Comparison of ENCODE assay signal across 11 cellular contexts in genomic region chr6:108080010-108080780, GRCh38. TPM values are rescaled to one million over a fixed set of nuclear protein-coding genes. Genes with fewer than 3 reads are reported as not detected.
A peak's percentile ranks its signal among the peaks of the same experiment; 100 is the strongest.
DNase-seq lines count a peak whose midpoint lies in the region; ATAC-seq and TF ChIP-seq lines count a peak whose summit lies in the region.
"Had no signal": no experiment of that assay in that cellular context is flagged by ENCODE, and none has a peak within 500 bp of the region (broad histone marks: within the 10 kb centered on the region; RNA-seq: fewer than 3 reads in every experiment).

No MANE protein-coding gene starts in this region.

- H3K79me1 ChIP-seq in trophoblast cell (ENCODE audit: low read length) = peaks cover 6% of the 10 kb centered on the region

- H3K27ac ChIP-seq in PC-3 (ENCODE audit: low read length) (no peak overlapping the region), endodermal cell (ENCODE audit: low read depth, low read length) (no peak overlapping the region), trophoblast cell (ENCODE audit: low read depth, low read length) (peak overlapping the region; percentile 81), vagina (no peak overlapping the region), MM.1S (ENCODE audit: low read length) (no peak overlapping the region)
- H3K27ac ChIP-seq: left lung had no signal

- H4K12ac ChIP-seq in trophoblast cell (ENCODE audit: low read depth, low read length) = no peak overlapping the region

- H3K14ac ChIP-seq in trophoblast cell (ENCODE audit: low read length) = peak overlapping the region; percentile 69

- H3K18ac ChIP-seq in trophoblast cell (ENCODE audit: low read length) = peak overlapping the region; percentile 51

- no peaks in the 10 kb centered on the region for H3K9me2 ChIP-seq in PC-3 (replicated peaks; ENCODE audit: low read length)
- H3K9me2 ChIP-seq in MM.1S (replicated peaks; ENCODE audit: insufficient read depth, low read length) = no peaks in the 10 kb centered on the region

- peak overlapping the region; percentile 88 for H2BK5ac ChIP-seq in trophoblast cell (ENCODE audit: low read depth, low read length, poor library complexity)

- no peak overlapping the region for H3K27ac Mint-ChIP-seq in endodermal cell

- no peak for TF ChIP-seq CTCF in PC-3 (conservative IDR thresholded peaks at IDR 0.05; ENCODE audit: low read depth, low read length)
- TF ChIP-seq CTCF in endodermal cell (conservative IDR thresholded peaks at IDR 0.05) = no peak
- no peak for TF ChIP-seq CTCF in vagina (IDR thresholded peaks at IDR 0.05)
- TF ChIP-seq CTCF in MM.1S (IDR thresholded peaks at IDR 0.05; ENCODE audit: low read length) = no peak

- H3K79me2 ChIP-seq in PC-3 (ENCODE audit: low read length) = no peaks in the 10 kb centered on the region
- H3K79me2 ChIP-seq in trophoblast cell (ENCODE audit: control insufficient read depth, insufficient read depth, low read length, poor library complexity) = peaks cover 2% of the 10 kb centered on the region
- no peaks in the 10 kb centered on the region for H3K79me2 ChIP-seq in MM.1S (ENCODE audit: low read length)

- H3F3A ChIP-seq in PC-3 (ENCODE audit: low read length, unreplicated experiment) (no peaks in the 10 kb centered on the region), MM.1S (ENCODE audit: insufficient read depth, low read length) (no peaks in the 10 kb centered on the region)

- POLR2A ChIA-PET in PC-3 (lab: Charles Lee; ENCODE audit: unreplicated experiment) = no interaction called here

- no TSS peak for BruUV-seq in PC-3 (replicated peaks; lab: Mats Ljungman, UMichigan)

- ATAC-seq in PC-3 = peak; percentile 31; the same call in 1 of the 2 replicates
- ATAC-seq: esophagus mucosa, left lung had no signal

- WGBS in endodermal cell (ENCODE audit: insufficient coverage in 1 of 2, insufficient read length in 1 of 2), 2 experiments = 43 to 68% methylated on average over 1 to 2 of the region's 2 CpGs
- WGBS in trophoblast cell (ENCODE audit: extremely low coverage, insufficient coverage, insufficient read length) = no CpG with 5 or more reads among the region's 2 CpGs

- H3K4me3 Mint-ChIP-seq in endodermal cell = no peak overlapping the region
- H3K4me3 Mint-ChIP-seq: neural crest cell had no signal

- no peak overlapping the region for H3K4me2 ChIP-seq in PC-3 (ENCODE audit: low read length)
- H3K4me2 ChIP-seq in trophoblast cell (ENCODE audit: low read length) = peak overlapping the region; percentile 11
- no peak overlapping the region for H3K4me2 ChIP-seq in MM.1S (ENCODE audit: low read depth, low read length)

- H3K4ac ChIP-seq in trophoblast cell (ENCODE audit: low read depth, low read length) = peak overlapping the region; percentile 33

- peak overlapping the region; percentile 61 for H4K91ac ChIP-seq in trophoblast cell (ENCODE audit: low read depth, low read length)

- no peaks in the 10 kb centered on the region for H3K9me3 ChIP-seq in HAP-1
- no peaks in the 10 kb centered on the region for H3K9me3 ChIP-seq in PC-3 (ENCODE audit: low read length)
- H3K9me3 ChIP-seq in endodermal cell (ENCODE audit: control insufficient read depth, low read length) = no peaks in the 10 kb centered on the region
- peaks cover 2% of the 10 kb centered on the region for H3K9me3 ChIP-seq in trophoblast cell (ENCODE audit: insufficient read depth, low read depth, low read length)
- H3K9me3 ChIP-seq in vagina = no peaks in the 10 kb centered on the region
- no peaks in the 10 kb centered on the region for H3K9me3 ChIP-seq in MM.1S (replicated peaks; ENCODE audit: insufficient read depth, low read length)
- H3K9me3 ChIP-seq: left lung had no signal

- H3K4me3 ChIP-seq in HAP-1 (no peak overlapping the region), PC-3 (ENCODE audit: low read length) (no peak overlapping the region), endodermal cell (ENCODE audit: low read length) (no peak overlapping the region), trophoblast cell (ENCODE audit: low read depth, low read length) (no peak overlapping the region), vagina (no peak overlapping the region), MM.1S (ENCODE audit: low read length) (no peak overlapping the region)
- H3K4me3 ChIP-seq: left lung had no signal

- H3K9ac ChIP-seq in PC-3 (ENCODE audit: low read length) (no peak overlapping the region), endodermal cell (ENCODE audit: extremely low read depth, low read length, poor library complexity, severe bottlenecking) (no peak overlapping the region), trophoblast cell (ENCODE audit: low read length) (no peak overlapping the region), MM.1S (ENCODE audit: low read length) (no peak overlapping the region)

- peak overlapping the region; percentile 47 for H2AK5ac ChIP-seq in trophoblast cell (ENCODE audit: low read length)

- peaks cover 1% of the 10 kb centered on the region for H3K4me1 ChIP-seq in HAP-1
- H3K4me1 ChIP-seq in PC-3 (ENCODE audit: insufficient read depth, low read length) = no peaks in the 10 kb centered on the region; the same call in 1 of the 2 replicates
- H3K4me1 ChIP-seq in endodermal cell (ENCODE audit: control insufficient read depth, insufficient read depth, low read length) = no peaks in the 10 kb centered on the region
- H3K4me1 ChIP-seq in trophoblast cell (ENCODE audit: control insufficient read depth in 1 of 2, insufficient read depth in 2 of 2, low read length in 2 of 2) = peaks cover 20 to 22% of the 10 kb centered on the region in 2 experiments
- H3K4me1 ChIP-seq in vagina = peaks cover 5% of the 10 kb centered on the region
- H3K4me1 ChIP-seq in MM.1S (ENCODE audit: low read length) = no peaks in the 10 kb centered on the region

- H3K36me3 ChIP-seq in HAP-1 (replicated peaks) (no peaks in the 10 kb centered on the region), PC-3 (ENCODE audit: low read depth, low read length) (no peaks in the 10 kb centered on the region), endodermal cell (ENCODE audit: control insufficient read depth, insufficient read depth, low read length) (no peaks in the 10 kb centered on the region), trophoblast cell (ENCODE audit: control insufficient read depth in 1 of 2, insufficient read depth in 2 of 2, low read length in 2 of 2) (no peaks in the 10 kb centered on the region), vagina (no peaks in the 10 kb centered on the region), MM.1S (replicated peaks; ENCODE audit: insufficient read depth, low read length) (no peaks in the 10 kb centered on the region)
- H3K36me3 ChIP-seq: left lung had no signal

- CTCF ChIA-PET in PC-3 (lab: Charles Lee) = no interaction called here

- H3K4me1 Mint-ChIP-seq in endodermal cell = peaks cover 13% of the 10 kb centered on the region

- no peak for TF ChIP-seq POLR2A in vagina (IDR thresholded peaks at IDR 0.05)

- no peak overlapping the region for H3K23ac ChIP-seq in trophoblast cell (ENCODE audit: low read length)

- peak overlapping the region; percentile 48 for H4K8ac ChIP-seq in trophoblast cell (ENCODE audit: low read depth, low read length)

- no peaks in the 10 kb centered on the region for H3K27me3 ChIP-seq in HAP-1 (ENCODE audit: low read depth)
- H3K27me3 ChIP-seq in PC-3 (ENCODE audit: low read length) = no peaks in the 10 kb centered on the region
- H3K27me3 ChIP-seq in endodermal cell (ENCODE audit: control insufficient read depth, insufficient read depth, low read length, poor library complexity, severe bottlenecking) = no peaks in the 10 kb centered on the region
- no peaks in the 10 kb centered on the region for H3K27me3 ChIP-seq in trophoblast cell (ENCODE audit: insufficient read depth, low read length)
- H3K27me3 ChIP-seq in vagina = no peaks in the 10 kb centered on the region
- H3K27me3 ChIP-seq in MM.1S (replicated peaks; ENCODE audit: insufficient read depth, low read length) = no peaks in the 10 kb centered on the region
- H3K27me3 ChIP-seq: left lung had no signal

- peak; percentile 19 to 47 for DNase-seq in HAP-1 (ENCODE audit: low spot score in 2 of 2)
- peak; percentile 37 for DNase-seq in PC-3
- peak; percentile 80 for DNase-seq in endodermal cell
- peak; percentile 78 to 87 for DNase-seq in trophoblast cell
- no peak for DNase-seq in vagina (ENCODE audit: extremely low spot score in 2 of 2)
- DNase-seq in MM.1S = no peak
- no peak for DNase-seq in NCI-H2196 (lab: John Stamatoyannopoulos, UW; ENCODE audit: unreplicated experiment)
- DNase-seq: left lung, NCI-H1436 treated with DMSO at 0.1 percent for 48 hours had no signal

- intact Hi-C loops in PC-3 (cut with micrococcal nuclease) (no loop called here), vagina (cut with DNase I) (no loop called here)

- H4K20me1 ChIP-seq in PC-3 (ENCODE audit: low read length) (no peaks in the 10 kb centered on the region), MM.1S (ENCODE audit: insufficient read depth, low read length) (no peaks in the 10 kb centered on the region)

- peak overlapping the region; percentile 91 for H2BK120ac ChIP-seq in trophoblast cell (ENCODE audit: insufficient read depth, low read length, poor library complexity)

- in situ Hi-C loops in HAP-1 (cut with MboI; ENCODE audit: low sequenced_read_pairs) = no loop called here

- H2AFZ ChIP-seq in PC-3 (ENCODE audit: low read length) (no peak overlapping the region), trophoblast cell (ENCODE audit: insufficient read depth, low read length, poor library complexity) (peak overlapping the region; percentile 39), MM.1S (ENCODE audit: low read length) (no peak overlapping the region)

- H3K9me3 Mint-ChIP-seq in endodermal cell = no peaks in the 10 kb centered on the region
- H3K9me3 Mint-ChIP-seq: neural crest cell had no signal

- H2BK12ac ChIP-seq in trophoblast cell (ENCODE audit: low read length) = peak overlapping the region; percentile 82

- H3K27me3 Mint-ChIP-seq in endodermal cell (ENCODE audit: insufficient read depth) = peaks cover 4% of the 10 kb centered on the region

- H3K36me3 Mint-ChIP-seq in endodermal cell (ENCODE audit: low read depth) = no peaks in the 10 kb centered on the region

RNA-seq across cellular contexts. Expression of gene OSTM1, which starts 5.7 kb away (rescaled TPM):
- total RNA-seq in PC-3 (2014; rRNA removed) = 12.4 and 13.5 TPM in 2 replicates
- 10 to 100 TPM; 16.9 to 25.3 TPM for total RNA-seq in endodermal cell
- 22.2 TPM for polyA plus RNA-seq in endodermal cell (2013, experiment 1 of 2)
- 30.1 TPM for polyA plus RNA-seq in endodermal cell (2013, experiment 2 of 2)
- 12.0 and 12.8 TPM in 2 replicates for polyA plus RNA-seq in trophoblast cell (2013)
- total RNA-seq in vagina = 34.4 TPM

Comparison
In these comparisons a context has a peak if more than half of its experiments do, and no peak if none do; other contexts are left out.
1. DNase-seq: peak in HAP-1 (2 of 2), PC-3 (single experiment), endodermal cell (single experiment) and trophoblast cell (2 of 2); none in vagina (0 of 2), MM.1S (single experiment) and NCI-H2196 (single experiment).